12 cellular contexts compared by ENCODE assay signal in genomic region chr11:83682645-83682973, GRCh38.
DNase-seq lines count a peak whose midpoint lies in the region; ATAC-seq lines count a peak whose summit lies in the region.
"Had no signal": no experiment of that assay in that cellular context is flagged by ENCODE, and none has a peak within 500 bp of the region (broad histone marks: within the 10 kb centered on the region; RNA-seq: fewer than 3 reads in every experiment).

No MANE protein-coding gene starts in this region.

- in situ Hi-C loops in ACHN (cut with HindIII; ENCODE audit: low pct_ligation_motif_present, low pct_unique_long_range_greater_than_20kb, low sequenced_read_pairs), result no loop called here

- ATAC-seq in GM18870 (IDR thresholded peaks at IDR 0.05; ENCODE audit: unreplicated experiment), result peak; percentile 98
- ATAC-seq in GM21619 (IDR thresholded peaks at IDR 0.05; ENCODE audit: unreplicated experiment), result peak; percentile 92
- peak; percentile 85 for ATAC-seq in HG03196 (IDR thresholded peaks at IDR 0.05; ENCODE audit: unreplicated experiment)

- peak; percentile 6 for DNase-seq in kidney tubule cell (ENCODE audit: low spot score)
- no peak for DNase-seq in ACHN
- no peak for DNase-seq in activated CD4-positive, CD25-positive, alpha-beta regulatory T cell treated with anti-CD3 and anti-CD28 coated beads, Interleukin-2, amount 50 U/mL, for 72 hours
- no peak for DNase-seq in MV-4-11 (lab: John Stamatoyannopoulos, UW)
- no peak for DNase-seq in activated CD8-positive, alpha-beta memory T cell treated with anti-CD3 and anti-CD28 coated beads for 24 hours
- DNase-seq: activated CD4-positive, alpha-beta T cell treated with anti-CD3 and anti-CD28 coated beads, Interleukin-2, amount 50 U/mL, for 4 hours; DMS 273 treated with DMSO at 0.1 percent for 48 hours; NCI-H1436; posterior cingulate gyrus had no signal
